In the genomic region with DNA sequence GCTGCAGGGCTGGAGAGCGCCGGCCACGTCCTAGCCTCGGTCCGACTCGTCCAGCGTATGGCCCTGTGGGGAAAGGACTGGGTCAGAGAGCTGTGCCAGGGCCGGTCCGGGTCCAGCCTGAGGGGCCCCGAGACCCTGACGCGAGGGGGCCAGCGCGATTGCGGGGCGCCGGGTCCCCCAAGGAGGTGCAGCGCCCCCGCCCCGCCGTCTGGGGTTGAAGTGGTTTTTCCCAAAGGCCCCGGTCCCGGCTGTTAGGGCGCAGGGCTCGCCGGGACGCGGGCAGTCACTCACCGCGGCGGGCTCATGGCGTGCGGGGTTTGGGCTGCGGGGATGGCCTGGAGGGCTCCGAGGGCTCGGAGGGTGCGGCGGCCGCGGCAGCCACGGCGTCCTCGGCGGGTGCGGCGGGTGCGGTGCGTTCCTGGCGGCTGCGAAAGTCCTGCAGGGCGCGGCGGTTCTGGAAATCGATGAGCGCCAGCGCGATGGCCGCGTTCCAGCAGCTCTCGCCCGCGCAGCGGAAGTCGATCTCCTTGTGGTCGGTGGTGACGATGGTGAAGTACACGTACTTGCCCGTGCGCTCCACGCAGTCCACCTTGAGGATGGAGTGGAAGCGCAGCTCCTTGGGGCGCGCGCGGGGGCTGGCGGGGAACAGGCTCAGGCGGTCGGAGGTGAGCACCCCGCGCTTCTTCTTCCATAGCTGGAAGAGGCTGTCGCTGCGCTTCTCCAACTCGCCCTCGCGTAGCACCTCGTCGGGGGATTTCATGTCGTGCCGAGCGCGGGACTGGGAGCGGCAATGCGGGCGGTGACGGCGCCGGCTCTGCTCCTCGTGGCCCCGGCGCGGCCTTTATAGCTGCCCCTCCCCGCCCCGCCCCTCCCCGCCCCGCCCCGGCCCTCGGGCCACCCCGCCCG, we compare ENCODE assay signal across 8 cellular contexts. TPM values are rescaled to one million over a fixed set of nuclear protein-coding genes. Genes with fewer than 3 reads are reported as not detected.
DNase-seq lines count a peak whose midpoint lies in the region; ATAC-seq lines count a peak whose summit lies in the region.

A gene with protein sequence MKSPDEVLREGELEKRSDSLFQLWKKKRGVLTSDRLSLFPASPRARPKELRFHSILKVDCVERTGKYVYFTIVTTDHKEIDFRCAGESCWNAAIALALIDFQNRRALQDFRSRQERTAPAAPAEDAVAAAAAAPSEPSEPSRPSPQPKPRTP (minus strand): TSS at position 816 of the 906 bp plus-strand sequence. CDS start 56 bp downstream, at position 760.

- in situ Hi-C loops in endometrial microvascular endothelial cells (cut with HindIII; ENCODE audit: inconsistent ontology term, low pct_unique_long_range_greater_than_20kb, low sequenced_read_pairs): no loop called here

- H3K4me3 Mint-ChIP-seq in activated CD4-positive, alpha-beta memory T cell treated with anti-CD3 and anti-CD28 coated beads for 36 hours: peak within 1 kb of the TSS; percentile 79
- H3K4me3 Mint-ChIP-seq in stimulated activated naive CD8-positive, alpha-beta T cell treated with anti-CD3 and anti-CD28 coated beads, Interleukin-15, Interleukin-2, amounts not matched to agents 100 ng/mL and 50 ng/mL, for 24 hours: peak within 1 kb of the TSS; percentile 84

- peak; percentile 79 for DNase-seq in EH (ENCODE audit: low read depth)
- peak; percentile 23 for DNase-seq in NCI-H146 treated with DMSO at 0.1 percent for 48 hours (lab: John Stamatoyannopoulos, UW; ENCODE audit: unreplicated experiment)
- DNase-seq in activated CD4-positive, alpha-beta memory T cell treated with anti-CD3 and anti-CD28 coated beads for 36 hours: peak; percentile 81

- H3K9me3 ChIP-seq in mononuclear cell (ENCODE audit: low read depth, low read length): no peaks in the 10 kb centered on the region

- peaks cover 47% of the 10 kb centered on the region for H3K4me1 ChIP-seq in mononuclear cell (ENCODE audit: insufficient read depth, low read length)

- CTCF ChIA-PET in activated CD4-positive, alpha-beta memory T cell treated with anti-CD3 and anti-CD28 coated beads for 36 hours (lab: Charles Lee): interaction anchor here (1.2 to 6.5 kb wide), 11 partner anchors 9 to 396 kb away, joined by 3 to 53 read pairs (median 8); a partner anchor contains a TSS

- H3K27me3 Mint-ChIP-seq in activated CD4-positive, alpha-beta memory T cell treated with anti-CD3 and anti-CD28 coated beads for 36 hours: peaks cover 11% of the 10 kb centered on the region
- peaks cover 19% of the 10 kb centered on the region for H3K27me3 Mint-ChIP-seq in stimulated activated naive CD8-positive, alpha-beta T cell treated with anti-CD3 and anti-CD28 coated beads, Interleukin-15, Interleukin-2, amounts not matched to agents 100 ng/mL and 50 ng/mL, for 24 hours

- intact Hi-C loops in activated CD4-positive, alpha-beta memory T cell treated with anti-CD3 and anti-CD28 coated beads for 36 hours (cut with micrococcal nuclease): no loop called here

- H3K9me3 Mint-ChIP-seq in activated CD4-positive, alpha-beta memory T cell treated with anti-CD3 and anti-CD28 coated beads for 36 hours: no peaks in the 10 kb centered on the region
- H3K9me3 Mint-ChIP-seq in stimulated activated naive CD8-positive, alpha-beta T cell treated with anti-CD3 and anti-CD28 coated beads, Interleukin-15, Interleukin-2, amounts not matched to agents 100 ng/mL and 50 ng/mL, for 24 hours: no peaks in the 10 kb centered on the region

- peaks cover 26% of the 10 kb centered on the region for H3K27me3 ChIP-seq in mononuclear cell (ENCODE audit: insufficient read depth, low read length)

- no peak for ATAC-seq in HG03469 (IDR thresholded peaks at IDR 0.05; ENCODE audit: unreplicated experiment)
- no peak for ATAC-seq in GM18498 (IDR thresholded peaks at IDR 0.05; ENCODE audit: unreplicated experiment)

- H3K4me3 ChIP-seq in mononuclear cell (ENCODE audit: low read length): peak within 1 kb of the TSS; percentile 32

- POLR2A ChIA-PET in activated CD4-positive, alpha-beta memory T cell treated with anti-CD3 and anti-CD28 coated beads for 36 hours (lab: Charles Lee): interaction anchor here (1.2 to 2.9 kb wide), 7 partner anchors 8 to 85 kb away, joined by 4 to 13 read pairs (median 8); no protein-coding TSS in a partner anchor

- peaks cover 31% of the 10 kb centered on the region for H3K4me1 Mint-ChIP-seq in activated CD4-positive, alpha-beta memory T cell treated with anti-CD3 and anti-CD28 coated beads for 36 hours (ENCODE audit: low read depth)
- H3K4me1 Mint-ChIP-seq in stimulated activated naive CD8-positive, alpha-beta T cell treated with anti-CD3 and anti-CD28 coated beads, Interleukin-15, Interleukin-2, amounts not matched to agents 100 ng/mL and 50 ng/mL, for 24 hours (ENCODE audit: low read depth): peaks cover 34% of the 10 kb centered on the region

- peak within 1 kb of the TSS; percentile 70 for H3K27ac Mint-ChIP-seq in activated CD4-positive, alpha-beta memory T cell treated with anti-CD3 and anti-CD28 coated beads for 36 hours
- H3K27ac Mint-ChIP-seq in stimulated activated naive CD8-positive, alpha-beta T cell treated with anti-CD3 and anti-CD28 coated beads, Interleukin-15, Interleukin-2, amounts not matched to agents 100 ng/mL and 50 ng/mL, for 24 hours: peak within 1 kb of the TSS; percentile 86

- no peaks in the 10 kb centered on the region for H3K36me3 Mint-ChIP-seq in activated CD4-positive, alpha-beta memory T cell treated with anti-CD3 and anti-CD28 coated beads for 36 hours
- no peaks in the 10 kb centered on the region for H3K36me3 Mint-ChIP-seq in stimulated activated naive CD8-positive, alpha-beta T cell treated with anti-CD3 and anti-CD28 coated beads, Interleukin-15, Interleukin-2, amounts not matched to agents 100 ng/mL and 50 ng/mL, for 24 hours (ENCODE audit: low read depth)

RNA-seq across cellular contexts. Expression of the gene that starts here (rescaled TPM):
- 1 to 10 TPM; 7.6 to 8.3 TPM for total RNA-seq in activated CD4-positive, alpha-beta memory T cell treated with anti-CD3 and anti-CD28 coated beads for 36 hours
- total RNA-seq in endometrial microvascular endothelial cells (ENCODE audit: inconsistent ontology term) (17.7 TPM), mononuclear cell (1.7 TPM)

Comparison
In these comparisons a context has a peak if more than half of its experiments do, and no peak if none do; other contexts are left out.
1. DNase-seq: peak in every context shown above with its lines; median percentile 81 in activated CD4-positive, alpha-beta memory T cell treated with anti-CD3 and anti-CD28 coated beads for 36 hours; 79 in EH; 23 in NCI-H146 treated with DMSO at 0.1 percent for 48 hours.